11 cellular contexts compared by ENCODE assay signal in genomic region chr3:138381413-138381901, GRCh38. TPM values are rescaled to one million over a fixed set of nuclear protein-coding genes. Genes with fewer than 3 reads are reported as not detected.
DNase-seq lines count a peak whose midpoint lies in the region; ATAC-seq and TF ChIP-seq lines count a peak whose summit lies in the region.
"Had no signal": no experiment of that assay in that cellular context is flagged by ENCODE, and none has a peak within 500 bp of the region (broad histone marks: within the 10 kb centered on the region; RNA-seq: fewer than 3 reads in every experiment).

No MANE protein-coding gene starts in this region.

- 80% methylated on average over 5 of the region's 5 CpGs; no CpG with 5 or more reads in 1 of the 2 donors for WGBS in transverse colon (ENCODE audit: low coverage in 1 of 2), 2 donors

- H3K27ac Mint-ChIP-seq in nephron progenitor cell: peak overlapping the region; percentile 91
- H3K27ac Mint-ChIP-seq: naive thymus-derived CD4-positive, alpha-beta T cell had no signal

- H3K9me3 Mint-ChIP-seq in nephron progenitor cell: peaks cover 21% of the 10 kb centered on the region
- H3K9me3 Mint-ChIP-seq: naive thymus-derived CD4-positive, alpha-beta T cell had no signal

- peaks cover 36% of the 10 kb centered on the region for H3K4me1 Mint-ChIP-seq in nephron progenitor cell
- H3K4me1 Mint-ChIP-seq: naive thymus-derived CD4-positive, alpha-beta T cell had no signal

- intact Hi-C loops in transverse colon (cut with DNase I; ENCODE audit: low total_unique reads): no loop called here

- H3K27me3 Mint-ChIP-seq in nephron progenitor cell (ENCODE audit: low read depth, poor library complexity): peaks cover 5% of the 10 kb centered on the region

- TF ChIP-seq EP300 in transverse colon (IDR thresholded peaks at IDR 0.05; ENCODE audit: low read depth): no peak

- TF ChIP-seq CTCF in fibroblast of villous mesenchyme (IDR thresholded peaks at IDR 0.05; ENCODE audit: insufficient read depth, low read depth, low read length) (no peak), nephron progenitor cell (IDR thresholded peaks at IDR 0.05) (no peak), transverse colon (IDR thresholded peaks at IDR 0.05) (no peak)

- TF ChIP-seq POLR2A in transverse colon (IDR thresholded peaks at IDR 0.05): no peak

- H3K36me3 ChIP-seq in transverse colon: no peaks in the 10 kb centered on the region

- H3K4me1 ChIP-seq in transverse colon: peaks cover 11 to 20% (median 15%) of the 10 kb centered on the region in 4 donors

- H3K4me3 Mint-ChIP-seq in nephron progenitor cell: no peak overlapping the region
- H3K4me3 Mint-ChIP-seq: naive thymus-derived CD4-positive, alpha-beta T cell had no signal

- ATAC-seq in HG02970 (IDR thresholded peaks at IDR 0.05; ENCODE audit: low FRiP score, unreplicated experiment): no peak

- H3K9me3 ChIP-seq in transverse colon: no peaks in the 10 kb centered on the region

- H3K27me3 ChIP-seq in transverse colon: no peaks in the 10 kb centered on the region

- H3K4me3 ChIP-seq in fibroblast of villous mesenchyme (ENCODE audit: low read depth, low read length) (no peak overlapping the region), transverse colon (no peak overlapping the region)

- peak overlapping the region; percentile 65 to 73 (median 70) for H3K27ac ChIP-seq in transverse colon

- DNase-seq in amygdala (lab: John Stamatoyannopoulos, UW) (peak in 51 of 56 donors; percentile 21 to 87 (median 65)), fibroblast of villous mesenchyme (ENCODE audit: low read depth) (peak; percentile 34), nephron progenitor cell (no peak), transverse colon (no peak), NCI-H774 (lab: John Stamatoyannopoulos, UW) (no peak), Kasumi-1 (lab: John Stamatoyannopoulos, UW) (no peak)
- DNase-seq in stimulated activated CD4-positive, alpha-beta T cell treated with anti-CD3 and anti-CD28 coated beads, Interleukin-1b, Interleukin-23, amount 100 ng/mL, for 48 hours: no peak
- DNase-seq: naive thymus-derived CD4-positive, alpha-beta T cell; NCI-H1930 had no signal

- in situ Hi-C loops in transverse colon (cut with MboI; ENCODE audit: low pct_ligation_motif_present in 1 of 4, low pct_unique_long_range_greater_than_20kb in 1 of 4, low sequenced_read_pairs in 3 of 4): no loop called here

- H3K36me3 Mint-ChIP-seq in nephron progenitor cell (ENCODE audit: low read depth): peaks cover 63% of the 10 kb centered on the region
- H3K36me3 Mint-ChIP-seq: naive thymus-derived CD4-positive, alpha-beta T cell had no signal

RNA-seq across cellular contexts. Expression of gene MRAS, which starts 33.1 kb away (rescaled TPM):
- total RNA-seq in fibroblast of villous mesenchyme: 46.4 and 53.5 TPM in 2 replicates
- 1 to 10 TPM; 3.0 to 9.6 (median 6.3) TPM for total RNA-seq in transverse colon

RNA-seq across cellular contexts. Expression of gene NME9, which starts 51.8 kb away (rescaled TPM):
- total RNA-seq in fibroblast of villous mesenchyme (under 0.01 TPM in 1 of 2 replicates, not detected in the other), transverse colon (not detected)
- total RNA-seq: SK-MEL-5 had no signal

RNA-seq across cellular contexts. Expression of gene ESYT3, which starts 53.0 kb away (rescaled TPM):
- under 0.01 TPM in 2 replicates for total RNA-seq in fibroblast of villous mesenchyme
- 1 to 10 TPM in 3 of 4 donors, under 1 TPM in 1; 0.60 to 6.0 (median 2.8) TPM for total RNA-seq in transverse colon

Comparison
In these comparisons a context has a peak if more than half of its experiments do, and no peak if none do; other contexts are left out.
1. DNase-seq: peak in amygdala (51 of 56) and fibroblast of villous mesenchyme (single experiment); none in nephron progenitor cell (single experiment), transverse colon (single experiment), stimulated activated CD4-positive, alpha-beta T cell treated with anti-CD3 and anti-CD28 coated beads, Interleukin-1b, Interleukin-23, amount 100 ng/mL, for 48 hours (single experiment), NCI-H774 (single experiment) and Kasumi-1 (0 of 2).